Comparison of ENCODE assay signal across 17 cellular contexts in genomic region chr3:59040902-59041301, GRCh38. TPM values are rescaled to one million over a fixed set of nuclear protein-coding genes. Genes with fewer than 3 reads are reported as not detected.
"Had no signal": no experiment of that assay in that cellular context is flagged by ENCODE, and none has a peak within 500 bp of the region (broad histone marks: within the 10 kb centered on the region; RNA-seq: fewer than 3 reads in every experiment).

No MANE protein-coding gene starts in this region.

- H3K27ac ChIP-seq: gastrocnemius medialis, heart right ventricle, skin epidermis, transverse colon had no signal

- DNase-seq: activated CD4-positive, alpha-beta memory T cell treated with anti-CD3 and anti-CD28 coated beads, Interleukin-2, amount 10 ng/mL, durations not matched to agents 7 days and 5 days; activated CD4-positive, alpha-beta T cell treated with anti-CD3 and anti-CD28 coated beads for 36 hours; activated effector memory CD4-positive, alpha-beta T cell treated with Interleukin-2 at 50 U/mL for 16 hours; activated T-cell treated with anti-CD3 and anti-CD28 coated beads, Interleukin-2, amount 50 U/mL, for 24 hours; amniotic stem cell; gastrocnemius medialis; heart right ventricle; mucosa of descending colon; naive thymus-derived CD4-positive, alpha-beta T cell; posterior cingulate gyrus; stimulated activated CD4-positive, alpha-beta T cell treated with anti-CD3 and anti-CD28 coated beads, Interleukin-15, amount 100 ng/mL, for 24 hours; stimulated activated CD4-positive, alpha-beta T cell treated with anti-CD3 and anti-CD28 coated beads, Interleukin-4, amount 100 ng/mL, for 1 hour; stimulated activated naive CD4-positive, alpha-beta T cell; T-helper 17 cell; transverse colon had no signal

- H3K9me3 ChIP-seq: gastrocnemius medialis, heart right ventricle, mucosa of descending colon, transverse colon had no signal

- H3K27me3 ChIP-seq: gastrocnemius medialis, heart right ventricle, transverse colon had no signal

- H3K4me3 ChIP-seq: gastrocnemius medialis, heart right ventricle, mucosa of descending colon, skin epidermis, transverse colon had no signal

- H3K36me3 ChIP-seq: gastrocnemius medialis, heart right ventricle, transverse colon had no signal

- ATAC-seq: activated CD4-positive, alpha-beta T cell treated with anti-CD3 and anti-CD28 coated beads for 36 hours; esophagus mucosa; gastrocnemius medialis; heart right ventricle; mucosa of descending colon; naive thymus-derived CD4-positive, alpha-beta T cell; T-helper 17 cell had no signal

- H3K4me1 ChIP-seq: gastrocnemius medialis, heart right ventricle, transverse colon had no signal

RNA-seq across cellular contexts. Expression of gene CFAP20DC, which starts 8.9 kb away (rescaled TPM):
- total RNA-seq: gastrocnemius medialis had no signal
